14 cellular contexts compared by ENCODE assay signal in the genomic region with DNA sequence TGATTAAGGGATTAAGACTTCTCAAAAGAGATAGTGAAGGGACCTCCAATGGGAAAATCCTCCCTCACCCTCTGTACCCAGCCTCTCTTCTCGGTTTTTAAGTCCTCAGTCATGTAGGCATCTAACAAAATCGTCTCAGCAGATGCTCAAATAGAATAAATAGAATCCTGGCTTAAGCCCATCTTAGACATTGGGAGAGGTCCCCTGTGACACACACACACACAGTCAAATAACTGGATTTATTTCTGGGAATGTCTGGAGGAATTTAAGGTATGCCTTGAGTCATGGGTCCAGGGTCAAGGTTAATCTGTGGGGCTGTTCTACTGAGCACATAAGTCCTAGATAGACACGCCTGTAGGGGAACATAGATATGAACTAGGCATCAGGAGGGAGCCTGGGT.
DNase-seq lines count a peak whose midpoint lies in the region; TF ChIP-seq lines count a peak whose summit lies in the region.
"Had no signal": no experiment of that assay in that cellular context is flagged by ENCODE, and none has a peak within 500 bp of the region (broad histone marks: within the 10 kb centered on the region; RNA-seq: fewer than 3 reads in every experiment).

No MANE protein-coding gene starts in this region.

- H3K36me3 ChIP-seq in adrenal gland (replicated peaks in 1 of 2) = no peaks in the 10 kb centered on the region

- no peak for TF ChIP-seq POLR2A in adrenal gland (IDR thresholded peaks at IDR 0.05)

- peaks cover 0 to 4% of the 10 kb centered on the region in 2 donors for H3K4me1 ChIP-seq in adrenal gland (replicated peaks in 1 of 2)
- H3K4me1 ChIP-seq: body of pancreas had no signal

- WGBS in adrenal gland, 4 donors = 37 to 48% (median 46%) methylated on average over 3 of the region's 3 CpGs

- TF ChIP-seq CTCF in progenitor cell of endocrine pancreas (IDR thresholded peaks at IDR 0.05; ENCODE audit: unreplicated experiment) = no peak
- TF ChIP-seq CTCF in GM10266 (IDR thresholded peaks at IDR 0.05; ENCODE audit: control insufficient read depth, insufficient read depth, low read depth, missing control alignments) = no peak
- TF ChIP-seq CTCF in adrenal gland (IDR thresholded peaks at IDR 0.05) = no peak

- no peaks in the 10 kb centered on the region for H3K9me3 Mint-ChIP-seq in progenitor cell of endocrine pancreas (ENCODE audit: low read depth)

- no peak overlapping the region for H3K4me3 Mint-ChIP-seq in progenitor cell of endocrine pancreas (ENCODE audit: low read depth)
- H3K4me3 Mint-ChIP-seq: activated T-helper 1 cell treated with anti-CD3 and anti-CD28 coated beads, Interleukin-12 subunit alpha, Interleukin-12 subunit beta, Interleukin-2, Interleukin-4 antibody, amounts not matched to agents 30 ng/mL and 10 ng/mL and 1 ng/mL, durations not matched to agents 14 hours and 24 hours and 36 hours; IgD-negative memory B cell had no signal

- H3K4me3 ChIP-seq in skeletal muscle cell (ENCODE audit: low read depth, low read length) (no peak overlapping the region), adrenal gland (no peak overlapping the region)
- H3K4me3 ChIP-seq: body of pancreas had no signal

- intact Hi-C loops in adrenal gland (cut with DNase I) = no loop called here

- H3K27ac Mint-ChIP-seq in progenitor cell of endocrine pancreas = no peak overlapping the region
- H3K27ac Mint-ChIP-seq: activated T-helper 1 cell treated with anti-CD3 and anti-CD28 coated beads, Interleukin-12 subunit alpha, Interleukin-12 subunit beta, Interleukin-2, Interleukin-4 antibody, amounts not matched to agents 30 ng/mL and 10 ng/mL and 1 ng/mL, durations not matched to agents 14 hours and 24 hours and 36 hours; IgD-negative memory B cell had no signal

- H3K4me1 Mint-ChIP-seq in progenitor cell of endocrine pancreas (ENCODE audit: low read depth) = no peaks in the 10 kb centered on the region
- H3K4me1 Mint-ChIP-seq: IgD-negative memory B cell had no signal

- no peaks in the 10 kb centered on the region for H3K36me3 Mint-ChIP-seq in progenitor cell of endocrine pancreas (ENCODE audit: insufficient read depth)

- no peak overlapping the region for H3K27ac ChIP-seq in adrenal gland
- H3K27ac ChIP-seq: body of pancreas, epithelial cell of prostate had no signal

- peaks cover 16% of the 10 kb centered on the region for H3K27me3 ChIP-seq in adrenal gland
- H3K27me3 ChIP-seq: body of pancreas had no signal

- H3K9me3 ChIP-seq in adrenal gland (replicated peaks in 1 of 3) = no peaks in the 10 kb centered on the region

- H3K27me3 Mint-ChIP-seq in progenitor cell of endocrine pancreas = peaks cover 42% of the 10 kb centered on the region

- DNase-seq in GM03348 (ENCODE audit: low spot score) (peak; percentile 81), RPMI7951 (ENCODE audit: low read depth) (peak; percentile 85), fibroblast of peridontal ligament (ENCODE audit: extremely low read depth) (peak; percentile 57), skeletal muscle cell (ENCODE audit: low read depth) (peak; percentile 54), progenitor cell of endocrine pancreas (ENCODE audit: low spot score, unreplicated experiment) (no peak), GM10266 (ENCODE audit: extremely low spot score) (no peak), adrenal gland (no peak)
- DNase-seq: activated CD4-positive, alpha-beta T cell treated with anti-CD3 and anti-CD28 coated beads for 4 hours; body of pancreas; NCI-H187 treated with DMSO at 0.1 percent for 48 hours; small intestine had no signal

Comparison
In these comparisons a context has a peak if more than half of its experiments do, and no peak if none do; other contexts are left out.
1. DNase-seq: peak in GM03348 (single experiment), RPMI7951 (single experiment), fibroblast of peridontal ligament (single experiment) and skeletal muscle cell (single experiment); none in progenitor cell of endocrine pancreas (single experiment), GM10266 (single experiment) and adrenal gland (0 of 7).